Comparison of ENCODE assay signal across 2 cellular contexts in the genomic region with DNA sequence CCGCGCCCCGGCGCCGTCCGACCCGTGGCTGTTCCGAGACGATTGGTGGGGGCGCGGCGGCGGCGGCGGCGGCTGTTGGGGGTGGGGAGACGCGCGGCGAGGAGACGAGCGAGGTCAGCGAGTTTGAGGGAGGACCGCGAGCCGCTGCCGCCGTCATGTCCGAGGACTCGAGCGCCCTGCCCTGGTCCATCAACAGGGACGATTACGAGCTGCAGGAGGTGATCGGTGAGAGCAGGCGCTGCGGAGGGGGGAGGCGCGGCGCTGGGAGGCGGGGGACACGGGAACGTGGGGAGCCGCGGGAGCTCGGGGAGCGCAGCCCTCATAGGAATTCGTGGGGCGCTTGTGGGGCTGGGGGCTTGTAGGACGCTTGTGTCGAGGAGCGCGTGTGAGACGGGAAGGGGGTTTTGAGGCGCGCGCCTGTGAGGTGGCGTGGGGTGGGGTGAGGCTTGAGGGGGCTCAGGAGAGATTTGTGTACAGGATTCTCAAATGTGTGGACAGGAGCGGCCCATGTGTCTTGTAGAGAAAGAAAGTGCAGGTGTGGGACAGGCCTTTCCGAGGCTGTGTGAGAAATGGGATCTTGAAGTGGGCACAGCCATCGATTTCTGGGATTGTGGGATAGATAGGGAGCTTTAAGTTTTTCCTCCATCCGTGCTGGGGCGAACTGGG.
TF ChIP-seq lines count a peak whose summit lies in the region.

No MANE protein-coding gene starts in this region.

TF ChIP-seq in A549, 52 proteins besides CTCF, POLR2A, EP300 and RAD21 (continued from another document):
- TF ChIP-seq PHF8 (IDR thresholded peaks at IDR 0.05; ENCODE audit: borderline replicate concordance, low read depth), result peak; percentile 43; the same call in 1 of the 2 replicates

TF ChIP-seq in GM12891, 5 proteins besides CTCF, POLR2A, EP300 and RAD21 (continued from another document):
- no peak for TF ChIP-seq TAF1 (IDR thresholded peaks at IDR 0.05; ENCODE audit: low read depth, low read length)
- TF ChIP-seq POLR2AphosphoS5 (IDR thresholded peaks at IDR 0.05; ENCODE audit: low read depth, low read length), result no peak
